In genomic region chr1:150683914-150684313, GRCh38 we compare ENCODE assay signal across 23 cellular contexts. TPM values are rescaled to one million over a fixed set of nuclear protein-coding genes. Genes with fewer than 3 reads are reported as not detected.
DNase-seq lines count a peak whose midpoint lies in the region; ATAC-seq, FAIRE-seq and TF ChIP-seq lines count a peak whose summit lies in the region.
"Had no signal": no experiment of that assay in that cellular context is flagged by ENCODE, and none has a peak within 500 bp of the region (broad histone marks: within the 10 kb centered on the region; RNA-seq: fewer than 3 reads in every experiment).

No MANE protein-coding gene starts in this region.

- TF ChIP-seq CTCF in GM12878 (IDR thresholded peaks at IDR 0.05 in 2 of 3, conservative IDR thresholded peaks at IDR 0.05 in 1 of 3; ENCODE audit: control insufficient read depth in 2 of 3, extremely low read depth in 1 of 3, insufficient read depth in 1 of 3, low read depth in 3 of 3, low read length in 3 of 3) = no peak

- H3K4me3 Mint-ChIP-seq in activated CD8-positive, alpha-beta memory T cell treated with anti-CD3 and anti-CD28 coated beads, Interleukin-2, amount 10 ng/mL, durations not matched to agents 7 days and 5 days = no peak overlapping the region
- H3K4me3 Mint-ChIP-seq in natural killer cell treated with Interleukin-12 subunit alpha and Interleukin-12 subunit beta and Interleukin-15 and Interleukin-18, amount 100 ng/mL, for 72 hours = peak overlapping the region; percentile 56
- H3K4me3 Mint-ChIP-seq: T-helper 2 cell treated with Interferon-gamma antibody and Interleukin-4, amounts not matched to agents 5 μg/mL and 100 μg/mL, for 36 hours had no signal

- H3K79me2 ChIP-seq in GM12878 (ENCODE audit: control insufficient read depth, insufficient read depth, low read length) = no peaks in the 10 kb centered on the region

- H2AFZ ChIP-seq in GM12878 (ENCODE audit: control insufficient read depth, low read depth, low read length) = no peak overlapping the region
- H2AFZ ChIP-seq: PC-9 had no signal

- peak overlapping the region; percentile 49 for H3K4me2 ChIP-seq in GM12878 (ENCODE audit: control insufficient read depth, insufficient read depth)
- H3K4me2 ChIP-seq: KMS-11, PC-9 had no signal

- DNase-seq in activated CD8-positive, alpha-beta memory T cell treated with anti-CD3 and anti-CD28 coated beads, Interleukin-2, amount 10 ng/mL, durations not matched to agents 7 days and 5 days = no peak
- no peak for DNase-seq in activated CD8-positive, alpha-beta memory T cell treated with anti-CD3 and anti-CD28 coated beads, Interleukin-2, amount 50 U/mL, for 48 hours
- DNase-seq in H7 (peak; percentile 12), GM12878 (ENCODE audit: low read depth, low spot score) (peak; percentile 11), foreskin melanocyte (no peak)
- DNase-seq in natural killer cell treated with Interleukin-12 subunit alpha and Interleukin-12 subunit beta and Interleukin-15 and Interleukin-18, amount 100 ng/mL, for 72 hours (ENCODE audit: low spot score) = no peak
- no peak for DNase-seq in stimulated activated CD4-positive, alpha-beta T cell treated with anti-CD3 and anti-CD28 coated beads, Interleukin-12 subunit alpha, Interleukin-12 subunit beta, amount 100 ng/mL, for 4 hours
- DNase-seq in activated CD8-positive, alpha-beta memory T cell treated with anti-CD3 and anti-CD28 coated beads, Interleukin-2, amount 50 U/mL, for 4 hours = no peak
- DNase-seq: activated effector memory CD4-positive, alpha-beta T cell treated with anti-CD3 and anti-CD28 coated beads, Interleukin-2, amount 50 U/mL, for 16 hours; aorta; effector memory CD4-positive, alpha-beta T cell; NCI-H1092; NCI-H2081; NCI-H526 treated with DMSO at 0.1 percent for 48 hours; PC-9; right cardiac atrium; stimulated activated CD4-positive, alpha-beta T cell treated with anti-CD3 and anti-CD28 coated beads, Interleukin-15, amount 100 ng/mL, for 24 hours had no signal

- H3K4me1 ChIP-seq in GM12878 (ENCODE audit: control insufficient read depth, insufficient read depth, low read length) = peaks cover 4% of the 10 kb centered on the region

- TF ChIP-seq POLR2A in GM12878 (IDR thresholded peaks at IDR 0.05; ENCODE audit: low read depth, low read length) = no peak

- no peak for TF ChIP-seq RAD21 in GM12878 (IDR thresholded peaks at IDR 0.05; ENCODE audit: insufficient read depth, low read depth, low read length)

- peak; percentile 61 for FAIRE-seq in GM12878 (lab: Jason Lieb, UNC)

- H3K4me3 ChIP-seq in H7 (ENCODE audit: insufficient read depth, low read depth, low read length) = no peak overlapping the region
- H3K4me3 ChIP-seq in GM12878 = no peak overlapping the region
- H3K4me3 ChIP-seq: PC-9, thoracic aorta had no signal

- H3K9me3 Mint-ChIP-seq in activated CD8-positive, alpha-beta memory T cell treated with anti-CD3 and anti-CD28 coated beads, Interleukin-2, amount 10 ng/mL, durations not matched to agents 7 days and 5 days (ENCODE audit: low read depth) = no peaks in the 10 kb centered on the region
- H3K9me3 Mint-ChIP-seq in natural killer cell treated with Interleukin-12 subunit alpha and Interleukin-12 subunit beta and Interleukin-15 and Interleukin-18, amount 100 ng/mL, for 72 hours = no peaks in the 10 kb centered on the region
- H3K9me3 Mint-ChIP-seq: T-helper 2 cell treated with Interferon-gamma antibody and Interleukin-4, amounts not matched to agents 5 μg/mL and 100 μg/mL, for 36 hours had no signal

- peaks cover 18% of the 10 kb centered on the region for H3K4me1 Mint-ChIP-seq in activated CD8-positive, alpha-beta memory T cell treated with anti-CD3 and anti-CD28 coated beads, Interleukin-2, amount 10 ng/mL, durations not matched to agents 7 days and 5 days
- H3K4me1 Mint-ChIP-seq in natural killer cell treated with Interleukin-12 subunit alpha and Interleukin-12 subunit beta and Interleukin-15 and Interleukin-18, amount 100 ng/mL, for 72 hours (ENCODE audit: low read depth in 2 of 2) = peaks cover 10 to 14% of the 10 kb centered on the region in 2 donors

- intact Hi-C loops in GM12878 (cut with micrococcal nuclease; ENCODE audit: unreplicated experiment) = no loop called here

- H3K27me3 ChIP-seq in H7 (ENCODE audit: control insufficient read depth, insufficient read depth, low read length) (no peaks in the 10 kb centered on the region), GM12878 (replicated peaks in 1 of 2; ENCODE audit: control insufficient read depth in 2 of 2, insufficient read depth in 2 of 2, low read length in 1 of 2) (no peaks in the 10 kb centered on the region)

- in situ Hi-C loops in GM12878 (cut with MboI) = no loop called here

- no peaks in the 10 kb centered on the region; the same call in 2 of the 3 replicates for H3K9me3 ChIP-seq in GM12878 (replicated peaks; ENCODE audit: control insufficient read depth, insufficient read depth, low read length)
- H3K9me3 ChIP-seq: thoracic aorta had no signal

- 6% methylated on average over 1 of the region's 1 CpG for WGBS in GM12878 (ENCODE audit: insufficient coverage, insufficient replicate concordance, low lambda C conversion rate, missing lambda C conversion rate)

- H3K9ac ChIP-seq in GM12878 (ENCODE audit: control insufficient read depth, insufficient read depth, low read length) = no peak overlapping the region
- H3K9ac ChIP-seq: KMS-11 had no signal

- ATAC-seq in activated CD8-positive, alpha-beta memory T cell treated with anti-CD3 and anti-CD28 coated beads, Interleukin-2, amount 10 ng/mL, durations not matched to agents 7 days and 5 days = peak; percentile 39
- ATAC-seq in GM12878 = peak; percentile 69
- peak; percentile 77 to 79 for ATAC-seq in natural killer cell treated with Interleukin-12 subunit alpha and Interleukin-12 subunit beta and Interleukin-15 and Interleukin-18, amount 100 ng/mL, for 72 hours
- ATAC-seq: right cardiac atrium had no signal

- peaks cover 2% of the 10 kb centered on the region; the same call in 1 of the 2 replicates for H3K36me3 ChIP-seq in H7 (replicated peaks; ENCODE audit: control insufficient read depth, insufficient read depth, low read length)
- no peaks in the 10 kb centered on the region; a peak in 1 of 4 replicates for H3K36me3 ChIP-seq in GM12878 (ENCODE audit: control insufficient read depth in 2 of 2, insufficient read depth in 2 of 2, low read length in 1 of 2)

- CTCF ChIA-PET in activated CD8-positive, alpha-beta memory T cell treated with anti-CD3 and anti-CD28 coated beads, Interleukin-2, amount 10 ng/mL, durations not matched to agents 7 days and 5 days (lab: Charles Lee) = interaction anchor here (1.3 to 1.6 kb wide), 3 partner anchors 9 to 19 kb away, joined by 3 to 8 read pairs (median 4); partner anchors contain the start of gene GOLPH3L
- CTCF ChIA-PET in GM12878 (lab: Yijun Ruan, JAX) = interaction anchor here (0.7 to 2.2 kb wide), 4 partner anchors 13 to 124 kb away, joined by 3 to 8 read pairs (median 4); partner anchors contain the start of gene GOLPH3L

- H3K27ac ChIP-seq in GM12878 (ENCODE audit: control insufficient read depth, insufficient read depth) = no peak overlapping the region; the same call in 1 of the 2 replicates
- H3K27ac ChIP-seq: C4-2B, KMS-11, PC-9, thoracic aorta had no signal

- SMC1A ChIA-PET in GM12878 (lab: Charles Lee; ENCODE audit: uncharacterized antibody, unreplicated experiment) = interaction anchor here (0.6 to 2.9 kb wide), 6 partner anchors 8 to 192 kb away, joined by 3 to 11 read pairs (median 3); partner anchors contain the start of genes ENSA and GOLPH3L

- RAD21 ChIA-PET in GM12878 (lab: Charles Lee; ENCODE audit: unreplicated experiment) = interaction anchor here (0.6 to 1.4 kb wide), 3 partner anchors 8 to 1365 kb away, joined by 3 to 4 read pairs (median 3); no protein-coding TSS in a partner anchor

- BruUV-seq in GM12878 (replicated peaks; lab: Mats Ljungman, UMichigan) = no TSS peak

- peaks cover 16% of the 10 kb centered on the region for H3K36me3 Mint-ChIP-seq in activated CD8-positive, alpha-beta memory T cell treated with anti-CD3 and anti-CD28 coated beads, Interleukin-2, amount 10 ng/mL, durations not matched to agents 7 days and 5 days
- peaks cover 5% of the 10 kb centered on the region for H3K36me3 Mint-ChIP-seq in natural killer cell treated with Interleukin-12 subunit alpha and Interleukin-12 subunit beta and Interleukin-15 and Interleukin-18, amount 100 ng/mL, for 72 hours

- no peaks in the 10 kb centered on the region for H3K27me3 Mint-ChIP-seq in activated CD8-positive, alpha-beta memory T cell treated with anti-CD3 and anti-CD28 coated beads, Interleukin-2, amount 10 ng/mL, durations not matched to agents 7 days and 5 days
- no peaks in the 10 kb centered on the region for H3K27me3 Mint-ChIP-seq in natural killer cell treated with Interleukin-12 subunit alpha and Interleukin-12 subunit beta and Interleukin-15 and Interleukin-18, amount 100 ng/mL, for 72 hours

- H4K20me1 ChIP-seq in GM12878 (ENCODE audit: control insufficient read depth, insufficient read depth) = no peaks in the 10 kb centered on the region

- TF ChIP-seq EP300 in GM12878 (IDR thresholded peaks at IDR 0.05; ENCODE audit: borderline replicate concordance in 1 of 2, control insufficient read depth in 1 of 2, low read depth in 2 of 2, low read length in 2 of 2) = no peak

- POLR2A ChIA-PET in GM12878 (lab: Charles Lee) = interaction anchor here (0.6 to 1.6 kb wide), 6 partner anchors 9 to 524 kb away, joined by 3 to 6 read pairs (median 4); partner anchors contain the start of gene GOLPH3L

- H3K27ac Mint-ChIP-seq in activated CD8-positive, alpha-beta memory T cell treated with anti-CD3 and anti-CD28 coated beads, Interleukin-2, amount 10 ng/mL, durations not matched to agents 7 days and 5 days = peak overlapping the region; percentile 30
- H3K27ac Mint-ChIP-seq in natural killer cell treated with Interleukin-12 subunit alpha and Interleukin-12 subunit beta and Interleukin-15 and Interleukin-18, amount 100 ng/mL, for 72 hours = peak overlapping the region; percentile 51 to 77
- H3K27ac Mint-ChIP-seq: T-helper 2 cell treated with Interferon-gamma antibody and Interleukin-4, amounts not matched to agents 5 μg/mL and 100 μg/mL, for 36 hours had no signal

RNA-seq across cellular contexts. Expression of gene GOLPH3L, which starts 13.0 kb away (rescaled TPM):
- total RNA-seq in activated CD8-positive, alpha-beta memory T cell treated with anti-CD3 and anti-CD28 coated beads, Interleukin-2, amount 10 ng/mL, durations not matched to agents 7 days and 5 days = 10 to 100 TPM; 20.7 to 22.6 TPM
- 24.0 and 33.5 TPM in 2 replicates for total RNA-seq in H7 (2014; rRNA removed; shearing (Covaris generic))
- 22.0 and 23.1 TPM in 2 replicates for total RNA-seq in GM12878 (2013; cell fraction: nucleolus; rRNA removed)
- total RNA-seq in GM12878 (2014; rRNA removed) (7.7 and 8.8 TPM in 2 replicates), GM12878 (2014; rRNA removed; fragmentation: Illumina TruSeq; extraction: Trizol) (20.0 and 21.0 TPM in 2 replicates), GM12878 (2021) (17.2 and 18.3 TPM in 2 replicates)
- polyA plus RNA-seq in GM12878 (2011; ENCODE audit: low read depth) = 12.6 TPM
- polyA plus RNA-seq in GM12878 (2011; rRNA removed) (25.2 and 34.7 TPM in 2 replicates), GM12878 (2014; fragmentation: Illumina TruSeq; extraction: Trizol) (27.2 and 29.7 TPM in 2 replicates), GM12878 (2014; fragmentation: Nextera tagmentation; extraction: Ambion mirVana) (10 to 100 TPM; 11.8 to 12.1 TPM), GM12878 (2014; rRNA removed) (14.2 and 14.5 TPM in 2 replicates), GM12878 (2016; fragmentation: Nextera tagmentation; extraction: Ambion mirVana) (10 to 100 TPM; 24.4 to 29.9 TPM)
- 12.0 and 12.5 TPM in 2 replicates for polyA plus RNA-seq in GM12878 (2011; cell fraction: cytosol; rRNA removed)
- polyA plus RNA-seq in GM12878 (2011; cell fraction: nucleus; rRNA removed) = 6.0 and 6.8 TPM in 2 replicates
- polyA plus RNA-seq in GM12878 (2012) = 26.1 and 30.0 TPM in 2 replicates
- polyA minus RNA-seq in GM12878 (2011; rRNA and poly(A)+ RNA removed) = 22.0 and 22.5 TPM in 2 replicates
- polyA minus RNA-seq in GM12878 (2011; cell fraction: cytosol; rRNA and poly(A)+ RNA removed) = 13.4 and 13.6 TPM in 2 replicates
- polyA minus RNA-seq in GM12878 (2011; cell fraction: nucleus; rRNA and poly(A)+ RNA removed) = 4.8 and 7.3 TPM in 2 replicates
- total RNA-seq in natural killer cell treated with Interleukin-12 subunit alpha and Interleukin-12 subunit beta and Interleukin-15 and Interleukin-18, amount 100 ng/mL, for 72 hours = 10 to 100 TPM; 14.1 to 18.7 TPM

RNA-seq across cellular contexts. Expression of gene HORMAD1, which starts 36.8 kb away (rescaled TPM):
- under 1 TPM in 1 of 2 experiments, not detected in 1; 0.26 TPM for total RNA-seq in activated CD8-positive, alpha-beta memory T cell treated with anti-CD3 and anti-CD28 coated beads, Interleukin-2, amount 10 ng/mL, durations not matched to agents 7 days and 5 days
- 0.59 TPM in 1 of 2 replicates, not detected in the other for total RNA-seq in H7 (2014; rRNA removed; shearing (Covaris generic))
- 0.81 TPM in 1 of 2 replicates, not detected in the other for total RNA-seq in GM12878 (2013; cell fraction: nucleolus; rRNA removed)
- total RNA-seq in GM12878 (2014; rRNA removed) (0.22 TPM in 1 of 2 replicates, not detected in the other), GM12878 (2014; rRNA removed; fragmentation: Illumina TruSeq; extraction: Trizol) (0.22 and 0.28 TPM in 2 replicates), GM12878 (2021) (not detected in 2 replicates)
- not detected for polyA plus RNA-seq in GM12878 (2011; ENCODE audit: low read depth)
- polyA plus RNA-seq in GM12878 (2011; rRNA removed) (0.08 and 0.27 TPM in 2 replicates), GM12878 (2014; fragmentation: Illumina TruSeq; extraction: Trizol) (0.78 TPM in 1 of 2 replicates, not detected in the other), GM12878 (2014; fragmentation: Nextera tagmentation; extraction: Ambion mirVana) (not detected), GM12878 (2014; rRNA removed) (0.22 TPM in 1 of 2 replicates, not detected in the other), GM12878 (2016; fragmentation: Nextera tagmentation; extraction: Ambion mirVana) (under 1 TPM in 1 of 2 experiments, not detected in 1; 0.18 TPM)
- polyA plus RNA-seq in GM12878 (2011; cell fraction: cytosol; rRNA removed) = not detected in 2 replicates
- 0.27 and 0.32 TPM in 2 replicates for polyA plus RNA-seq in GM12878 (2011; cell fraction: nucleus; rRNA removed)
- polyA plus RNA-seq in GM12878 (2012) = 0.15 TPM in 1 of 2 replicates, not detected in the other
- polyA minus RNA-seq in GM12878 (2011; rRNA and poly(A)+ RNA removed) = not detected in 2 replicates
- polyA minus RNA-seq in GM12878 (2011; cell fraction: cytosol; rRNA and poly(A)+ RNA removed) = not detected in 2 replicates
- not detected in 2 replicates for polyA minus RNA-seq in GM12878 (2011; cell fraction: nucleus; rRNA and poly(A)+ RNA removed)
- total RNA-seq in natural killer cell treated with Interleukin-12 subunit alpha and Interleukin-12 subunit beta and Interleukin-15 and Interleukin-18, amount 100 ng/mL, for 72 hours = under 1 TPM; 0.43 to 0.64 TPM
- total RNA-seq: cerebellum, osteocyte, PC-9, thoracic aorta had no signal
- polyA plus RNA-seq: aorta, right cardiac atrium had no signal

RNA-seq across cellular contexts. Expression of gene ENSA, which starts 54.5 kb away (rescaled TPM):
- total RNA-seq in activated CD8-positive, alpha-beta memory T cell treated with anti-CD3 and anti-CD28 coated beads, Interleukin-2, amount 10 ng/mL, durations not matched to agents 7 days and 5 days = 100 to 1,000 TPM; 202 to 252 TPM
- 373 and 448 TPM in 2 replicates for total RNA-seq in H7 (2014; rRNA removed; shearing (Covaris generic))
- 215 and 216 TPM in 2 replicates for total RNA-seq in GM12878 (2013; cell fraction: nucleolus; rRNA removed)
- total RNA-seq in GM12878 (2014; rRNA removed) (155 and 157 TPM in 2 replicates), GM12878 (2014; rRNA removed; fragmentation: Illumina TruSeq; extraction: Trizol) (201 and 203 TPM in 2 replicates), GM12878 (2021) (235 and 244 TPM in 2 replicates)
- polyA plus RNA-seq in GM12878 (2011; ENCODE audit: low read depth) = 63.5 TPM
- polyA plus RNA-seq in GM12878 (2011; rRNA removed) (112 and 146 TPM in 2 replicates), GM12878 (2014; fragmentation: Illumina TruSeq; extraction: Trizol) (605 and 677 TPM in 2 replicates), GM12878 (2014; fragmentation: Nextera tagmentation; extraction: Ambion mirVana) (10 to 100 TPM; 56.1 to 86.8 TPM), GM12878 (2014; rRNA removed) (205 and 208 TPM in 2 replicates), GM12878 (2016; fragmentation: Nextera tagmentation; extraction: Ambion mirVana) (100 to 1,000 TPM; 124 to 131 TPM)
- polyA plus RNA-seq in GM12878 (2011; cell fraction: cytosol; rRNA removed) = 121 and 143 TPM in 2 replicates
- polyA plus RNA-seq in GM12878 (2011; cell fraction: nucleus; rRNA removed) = 36.4 and 43.6 TPM in 2 replicates
- polyA plus RNA-seq in GM12878 (2012) = 128 and 174 TPM in 2 replicates
- 30.2 and 34.0 TPM in 2 replicates for polyA minus RNA-seq in GM12878 (2011; rRNA and poly(A)+ RNA removed)
- polyA minus RNA-seq in GM12878 (2011; cell fraction: cytosol; rRNA and poly(A)+ RNA removed) = 12.8 and 20.2 TPM in 2 replicates
- polyA minus RNA-seq in GM12878 (2011; cell fraction: nucleus; rRNA and poly(A)+ RNA removed) = 15.4 and 23.1 TPM in 2 replicates
- 100 to 1,000 TPM; 214 to 249 TPM for total RNA-seq in natural killer cell treated with Interleukin-12 subunit alpha and Interleukin-12 subunit beta and Interleukin-15 and Interleukin-18, amount 100 ng/mL, for 72 hours

Comparison
In these comparisons a context has a peak if more than half of its experiments do, and no peak if none do; other contexts are left out.
1. DNase-seq: peak in H7 (single experiment) and GM12878 (single experiment); none in activated CD8-positive, alpha-beta memory T cell treated with anti-CD3 and anti-CD28 coated beads, Interleukin-2, amount 10 ng/mL, durations not matched to agents 7 days and 5 days (single experiment), activated CD8-positive, alpha-beta memory T cell treated with anti-CD3 and anti-CD28 coated beads, Interleukin-2, amount 50 U/mL, for 48 hours (single experiment), natural killer cell treated with Interleukin-12 subunit alpha and Interleukin-12 subunit beta and Interleukin-15 and Interleukin-18, amount 100 ng/mL, for 72 hours (single experiment), foreskin melanocyte (single experiment), stimulated activated CD4-positive, alpha-beta T cell treated with anti-CD3 and anti-CD28 coated beads, Interleukin-12 subunit alpha, Interleukin-12 subunit beta, amount 100 ng/mL, for 4 hours (single experiment) and activated CD8-positive, alpha-beta memory T cell treated with anti-CD3 and anti-CD28 coated beads, Interleukin-2, amount 50 U/mL, for 4 hours (single experiment).
2. Peak in every context shown above with its lines, with median percentiles within 50 percentile points of each other: ATAC-seq.